In the genomic region with DNA sequence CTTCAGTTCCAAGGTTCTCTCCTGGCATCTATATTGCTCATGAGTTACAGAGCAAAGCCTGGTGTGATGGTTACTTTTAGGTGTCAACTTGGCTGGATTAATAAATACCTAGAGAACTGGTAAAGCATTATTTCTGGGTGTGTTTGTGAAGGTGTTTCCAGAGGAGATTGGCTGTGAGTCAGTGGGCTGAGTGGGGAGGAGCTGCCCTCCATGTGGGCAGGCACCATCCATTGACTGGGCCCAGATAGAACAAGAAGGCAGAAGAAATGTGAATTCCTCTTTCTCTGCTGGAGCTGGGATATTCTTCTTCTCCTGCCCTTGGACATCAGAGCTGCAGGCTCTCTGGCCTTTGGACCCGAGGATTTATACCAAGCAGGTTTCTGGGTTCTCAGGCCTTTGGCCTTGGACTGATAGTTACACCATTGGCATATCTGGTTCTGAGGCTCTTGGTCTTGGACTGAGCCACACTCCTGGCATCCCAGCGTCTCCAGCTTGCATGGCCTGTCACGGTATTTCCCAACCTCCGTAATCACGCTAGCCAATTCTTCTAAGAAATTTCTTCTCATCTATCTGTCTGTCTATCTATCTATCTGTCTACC, we compare ENCODE assay signal across 25 cellular contexts. TPM values are rescaled to one million over a fixed set of nuclear protein-coding genes. Genes with fewer than 3 reads are reported as not detected.
"Had no signal": no experiment of that assay in that cellular context is flagged by ENCODE, and none has a peak within 500 bp of the region (broad histone marks: within the 10 kb centered on the region; RNA-seq: fewer than 3 reads in every experiment).

No MANE protein-coding gene starts in this region.

- H3K27me3 Mint-ChIP-seq: activated CD4-positive, alpha-beta memory T cell treated with anti-CD3 and anti-CD28 coated beads for 36 hours; memory B cell had no signal

- FAIRE-seq: astrocyte, keratinocyte, TTC549 had no signal

- H3K36me3 Mint-ChIP-seq: activated CD4-positive, alpha-beta memory T cell treated with anti-CD3 and anti-CD28 coated beads for 36 hours; memory B cell had no signal

- DNase-seq: activated CD4-positive, alpha-beta memory T cell treated with anti-CD3 and anti-CD28 coated beads for 36 hours; activated CD4-positive, alpha-beta T cell treated with anti-CD3 and anti-CD28 coated beads for 4 hours; activated gamma-delta T cell treated with Interleukin-2 at 50 U/mL for 16 hours; activated T-cell treated with anti-CD3 and anti-CD28 coated beads for 4 hours; dermis blood vessel endothelial cell; effector memory CD8-positive, alpha-beta T cell; foreskin fibroblast; hippocampal formation; left ventricle myocardium inferior; right cardiac atrium; stimulated activated CD4-positive, alpha-beta T cell treated with anti-CD3 and anti-CD28 coated beads, Interleukin-15, amount 100 ng/mL, for 24 hours; stimulated activated CD4-positive, alpha-beta T cell treated with anti-CD3 and anti-CD28 coated beads, Interleukin-2, amount 100 ng/mL, for 48 hours; stimulated activated naive CD8-positive, alpha-beta T cell treated with anti-CD3 and anti-CD28 coated beads, Interleukin-15, amount 100 ng/mL, for 72 hours; T-helper 2 cell; upper lobe of left lung had no signal

- H3K9me3 Mint-ChIP-seq: activated T-helper 1 cell treated with anti-CD3 and anti-CD28 coated beads, Interleukin-12 subunit alpha, Interleukin-12 subunit beta, Interleukin-2, Interleukin-4 antibody, amounts not matched to agents 30 ng/mL and 10 ng/mL and 1 ng/mL, durations not matched to agents 14 hours and 24 hours and 36 hours had no signal

- H3K4me1 ChIP-seq: adrenal gland had no signal

- H3K9me3 ChIP-seq: suprapubic skin had no signal

- ATAC-seq: activated naive CD4-positive, alpha-beta T cell treated with anti-CD3 and anti-CD28 coated beads, Interleukin-2, amount 50 U/mL, for 72 hours; effector memory CD8-positive, alpha-beta T cell; right cardiac atrium; stimulated activated naive CD8-positive, alpha-beta T cell treated with anti-CD3 and anti-CD28 coated beads, Interleukin-15, amount 100 ng/mL, for 72 hours had no signal

- H3K4me3 ChIP-seq: adrenal gland, left ventricle myocardium inferior, suprapubic skin, upper lobe of left lung had no signal

- H3K27ac Mint-ChIP-seq: activated CD4-positive, alpha-beta memory T cell treated with anti-CD3 and anti-CD28 coated beads for 36 hours; activated naive CD4-positive, alpha-beta T cell treated with anti-CD3 and anti-CD28 coated beads, Interleukin-2, amount 50 U/mL, for 72 hours; activated T-helper 1 cell treated with anti-CD3 and anti-CD28 coated beads, Interleukin-12 subunit alpha, Interleukin-12 subunit beta, Interleukin-2, Interleukin-4 antibody, amounts not matched to agents 30 ng/mL and 10 ng/mL and 1 ng/mL, durations not matched to agents 14 hours and 24 hours and 36 hours; effector memory CD8-positive, alpha-beta T cell; memory B cell; progenitor cell of endocrine pancreas; stimulated activated naive CD8-positive, alpha-beta T cell treated with anti-CD3 and anti-CD28 coated beads, Interleukin-15, amount 100 ng/mL, for 72 hours had no signal

- H3K27ac ChIP-seq: adrenal gland, left ventricle myocardium inferior, suprapubic skin, upper lobe of left lung had no signal

- H3K4me3 Mint-ChIP-seq: activated CD4-positive, alpha-beta memory T cell treated with anti-CD3 and anti-CD28 coated beads for 36 hours; activated T-helper 1 cell treated with anti-CD3 and anti-CD28 coated beads, Interleukin-12 subunit alpha, Interleukin-12 subunit beta, Interleukin-2, Interleukin-4 antibody, amounts not matched to agents 30 ng/mL and 10 ng/mL and 1 ng/mL, durations not matched to agents 14 hours and 24 hours and 36 hours; effector memory CD8-positive, alpha-beta T cell; memory B cell; stimulated activated naive CD8-positive, alpha-beta T cell treated with anti-CD3 and anti-CD28 coated beads, Interleukin-15, amount 100 ng/mL, for 72 hours had no signal

- H3K4me1 Mint-ChIP-seq: memory B cell; stimulated activated naive CD8-positive, alpha-beta T cell treated with anti-CD3 and anti-CD28 coated beads, Interleukin-15, amount 100 ng/mL, for 72 hours had no signal

- H3K27me3 ChIP-seq: adrenal gland, suprapubic skin, upper lobe of left lung had no signal

- H3K36me3 ChIP-seq: adrenal gland, left ventricle myocardium inferior, suprapubic skin, upper lobe of left lung had no signal

RNA-seq across cellular contexts. Expression of gene B3GALT5, which starts 44.5 kb away (rescaled TPM):
- total RNA-seq: activated CD4-positive, alpha-beta memory T cell treated with anti-CD3 and anti-CD28 coated beads for 36 hours; activated T-helper 1 cell treated with anti-CD3 and anti-CD28 coated beads, Interleukin-12 subunit alpha, Interleukin-12 subunit beta, Interleukin-2, Interleukin-4 antibody, amounts not matched to agents 30 ng/mL and 10 ng/mL and 1 ng/mL, durations not matched to agents 14 hours and 24 hours and 36 hours; omental fat pad had no signal
- polyA plus RNA-seq: keratinocyte had no signal
